In the genomic region with DNA sequence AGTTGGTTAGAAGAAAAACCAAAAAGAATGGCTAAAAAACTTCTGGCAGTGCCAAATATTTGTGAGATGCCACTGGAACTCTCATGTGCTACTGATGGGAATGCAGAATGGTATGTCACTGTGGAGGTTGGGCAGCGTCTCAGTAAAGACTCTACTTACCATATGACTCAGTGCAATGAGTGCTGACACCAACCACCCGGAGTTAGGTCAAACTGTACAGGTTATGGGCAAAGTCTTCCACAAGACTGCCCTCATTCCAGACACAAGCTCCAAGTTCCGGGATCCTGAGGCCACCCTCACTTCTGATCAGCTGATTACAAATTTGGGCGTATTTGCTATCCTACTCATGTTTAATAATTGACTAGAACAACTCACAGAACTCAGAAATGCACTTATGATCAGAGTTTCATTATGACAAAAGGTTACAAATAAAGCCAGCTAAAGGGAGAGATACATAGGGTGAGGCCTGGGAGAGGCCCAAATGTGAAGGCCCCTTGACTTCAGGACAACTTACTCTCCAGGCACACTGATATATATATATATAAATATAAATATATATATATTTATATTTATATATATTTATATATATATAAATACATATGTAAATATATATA, we compare ENCODE assay signal across 8 cellular contexts.
DNase-seq lines count a peak whose midpoint lies in the region; ATAC-seq and TF ChIP-seq lines count a peak whose summit lies in the region.

No MANE protein-coding gene starts in this region.

- no peak overlapping the region for H3K4me3 Mint-ChIP-seq in WTC11

- H2BK5ac ChIP-seq in mesendoderm (ENCODE audit: low read length): no peak overlapping the region

- 0 out of 2 replicates have a peak, but pooled peaks cover 3% of the 10 kb centered on the region for H3K36me3 Mint-ChIP-seq in WTC11

- no peak overlapping the region for H3K4me3 ChIP-seq in mesendoderm (ENCODE audit: low read length)
- no peak overlapping the region for H3K4me3 ChIP-seq in tibial artery

- no peaks in the 10 kb centered on the region for H3K79me1 ChIP-seq in mesendoderm (ENCODE audit: low read length)

- no peak overlapping the region for H3K23ac ChIP-seq in mesendoderm (ENCODE audit: low read length)

- CTCF ChIA-PET in WTC11 (lab: Charles Lee): interaction anchor here (1.0 kb wide), 1 partner anchor 9 kb away, joined by 3 read pairs; no protein-coding TSS in a partner anchor

- H3K4me2 ChIP-seq in mesendoderm (ENCODE audit: low read length): no peak overlapping the region

- ATAC-seq in WTC11 (no peak), GM18873 (IDR thresholded peaks at IDR 0.05; ENCODE audit: low FRiP score, unreplicated experiment) (no peak)

- H3K4me1 ChIP-seq in mesendoderm (ENCODE audit: control insufficient read depth, low read depth, low read length): no peaks in the 10 kb centered on the region
- H3K4me1 ChIP-seq in tibial artery: peaks cover 0 to 23% (median 9%) of the 10 kb centered on the region in 4 donors

- H2AK5ac ChIP-seq in mesendoderm (ENCODE audit: low read length): no peak overlapping the region

- H3K18ac ChIP-seq in mesendoderm (ENCODE audit: low read length): no peak overlapping the region

- TF ChIP-seq CTCF in GM10266 (IDR thresholded peaks at IDR 0.05; ENCODE audit: control insufficient read depth, insufficient read depth, low read depth, missing control alignments) (no peak), WTC11 (IDR thresholded peaks at IDR 0.05) (no peak), tibial artery (IDR thresholded peaks at IDR 0.05) (no peak)

- DNase-seq in GM10266 (ENCODE audit: extremely low spot score) (peak; percentile 25), HCEC 1CT (peak; percentile 65), WTC11 (ENCODE audit: low spot score) (no peak), mesendoderm (peak; percentile 50), tibial artery (no peak), retina (no peak), HuH-7 (ENCODE audit: low spot score) (no peak)

- H3K9me3 ChIP-seq in tibial artery: no peaks in the 10 kb centered on the region

- H3K36me3 ChIP-seq in mesendoderm (ENCODE audit: control insufficient read depth, insufficient read depth, low read length) (no peaks in the 10 kb centered on the region), tibial artery (no peaks in the 10 kb centered on the region)

- no peaks in the 10 kb centered on the region for H3K9me3 Mint-ChIP-seq in WTC11

- intact Hi-C loops in tibial artery (cut with DNase I; ENCODE audit: low total_unique reads): no loop called here

- no CpG with 5 or more reads among the region's 4 CpGs for WGBS in mesendoderm (ENCODE audit: extremely low coverage, insufficient coverage, low lambda C conversion rate)

- peaks cover 32% of the 10 kb centered on the region for H3K4me1 Mint-ChIP-seq in WTC11

- no peaks in the 10 kb centered on the region for H3K79me2 ChIP-seq in mesendoderm (ENCODE audit: control insufficient read depth, insufficient read depth, low read length)

- H3K27me3 ChIP-seq in mesendoderm (ENCODE audit: insufficient read depth, low read length, poor library complexity) (no peaks in the 10 kb centered on the region), tibial artery (no peaks in the 10 kb centered on the region)

- POLR2A ChIA-PET in WTC11 (lab: Charles Lee): no interaction called here

- H4K8ac ChIP-seq in mesendoderm (ENCODE audit: low read depth, low read length): no peak overlapping the region

- H3K4ac ChIP-seq in mesendoderm (ENCODE audit: low read depth, low read length): no peak overlapping the region

- peak overlapping the region; percentile 73 for H3K27ac Mint-ChIP-seq in WTC11

- H3K27ac ChIP-seq in mesendoderm (ENCODE audit: low read depth, low read length) (no peak overlapping the region), tibial artery (no peak overlapping the region)

- H4K5ac ChIP-seq in mesendoderm (ENCODE audit: low read length): no peak overlapping the region

- no peak overlapping the region for H3K56ac ChIP-seq in mesendoderm (ENCODE audit: low read length)

- H3K27me3 Mint-ChIP-seq in WTC11 (ENCODE audit: low read depth): no peaks in the 10 kb centered on the region

- H2BK15ac ChIP-seq in mesendoderm (replicated peaks; ENCODE audit: low read depth): no peak overlapping the region

- H2BK120ac ChIP-seq in mesendoderm (ENCODE audit: low read depth, low read length): no peak overlapping the region

- H3K9ac ChIP-seq in mesendoderm (ENCODE audit: low read length): no peak overlapping the region

TF ChIP-seq in WTC11, 78 proteins besides CTCF, POLR2A, EP300 and RAD21:
- TF ChIP-seq, protein P1, sequence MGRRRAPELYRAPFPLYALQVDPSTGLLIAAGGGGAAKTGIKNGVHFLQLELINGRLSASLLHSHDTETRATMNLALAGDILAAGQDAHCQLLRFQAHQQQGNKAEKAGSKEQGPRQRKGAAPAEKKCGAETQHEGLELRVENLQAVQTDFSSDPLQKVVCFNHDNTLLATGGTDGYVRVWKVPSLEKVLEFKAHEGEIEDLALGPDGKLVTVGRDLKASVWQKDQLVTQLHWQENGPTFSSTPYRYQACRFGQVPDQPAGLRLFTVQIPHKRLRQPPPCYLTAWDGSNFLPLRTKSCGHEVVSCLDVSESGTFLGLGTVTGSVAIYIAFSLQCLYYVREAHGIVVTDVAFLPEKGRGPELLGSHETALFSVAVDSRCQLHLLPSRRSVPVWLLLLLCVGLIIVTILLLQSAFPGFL (CRISPR knock-in tag; IDR thresholded peaks at IDR 0.05; ENCODE audit: borderline replicate concordance): no peak
- no peak for TF ChIP-seq TCF7 (CRISPR knock-in tag; IDR thresholded peaks at IDR 0.05; ENCODE audit: low read depth)
- TF ChIP-seq, protein P2, sequence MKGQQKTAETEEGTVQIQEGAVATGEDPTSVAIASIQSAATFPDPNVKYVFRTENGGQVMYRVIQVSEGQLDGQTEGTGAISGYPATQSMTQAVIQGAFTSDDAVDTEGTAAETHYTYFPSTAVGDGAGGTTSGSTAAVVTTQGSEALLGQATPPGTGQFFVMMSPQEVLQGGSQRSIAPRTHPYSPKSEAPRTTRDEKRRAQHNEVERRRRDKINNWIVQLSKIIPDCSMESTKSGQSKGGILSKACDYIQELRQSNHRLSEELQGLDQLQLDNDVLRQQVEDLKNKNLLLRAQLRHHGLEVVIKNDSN (CRISPR knock-in tag; IDR thresholded peaks at IDR 0.05): no peak

Comparison
In these comparisons a context has a peak if more than half of its experiments do, and no peak if none do; other contexts are left out.
1. DNase-seq: peak in GM10266 (single experiment), HCEC 1CT (single experiment) and mesendoderm (single experiment); none in WTC11 (single experiment), tibial artery (0 of 2), retina (single experiment) and HuH-7 (single experiment).